Comparison of ENCODE assay signal across 17 cellular contexts in genomic region chr1:111192074-111192473, GRCh38. TPM values are rescaled to one million over a fixed set of nuclear protein-coding genes. Genes with fewer than 3 reads are reported as not detected.
DNase-seq lines count a peak whose midpoint lies in the region; ATAC-seq, FAIRE-seq and TF ChIP-seq lines count a peak whose summit lies in the region.
"Had no signal": no experiment of that assay in that cellular context is flagged by ENCODE, and none has a peak within 500 bp of the region (broad histone marks: within the 10 kb centered on the region; RNA-seq: fewer than 3 reads in every experiment).

No MANE protein-coding gene starts in this region.

- H3K9me3 Mint-ChIP-seq in natural killer cell = no peaks in the 10 kb centered on the region

- 99% methylated on average over 5 of the region's 5 CpGs for WGBS in GM12878 (ENCODE audit: insufficient coverage, insufficient replicate concordance, low lambda C conversion rate, missing lambda C conversion rate)

- peak overlapping the region in 5 of 11 experiments; percentile 61 to 85 (median 83); a peak in 8 of 22 replicates for H3K27ac ChIP-seq in BLaER1 treated with 17β-estradiol and CSF1 and Interleukin-3, amounts not matched to agents 10 nM and 100 nM
- peak overlapping the region; percentile 92 for H3K27ac ChIP-seq in GM12878 (ENCODE audit: control insufficient read depth, insufficient read depth)
- H3K27ac ChIP-seq: C4-2B, KMS-11 had no signal

- H3K36me3 ChIP-seq in BLaER1 treated with 17β-estradiol and CSF1 and Interleukin-3, amounts not matched to agents 10 nM and 100 nM = peaks cover 35 to 94% (median 66%) of the 10 kb centered on the region in 11 experiments
- H3K36me3 ChIP-seq in H7 (replicated peaks; ENCODE audit: control insufficient read depth, insufficient read depth, low read length) (peaks cover 3% of the 10 kb centered on the region; the same call in 1 of the 2 replicates), GM12878 (ENCODE audit: control insufficient read depth in 2 of 2, insufficient read depth in 2 of 2, low read length in 1 of 2) (peaks cover 25 to 59% of the 10 kb centered on the region in 2 experiments), mucosa of descending colon (ENCODE audit: low read depth) (peaks cover 5% of the 10 kb centered on the region)

- TF ChIP-seq CTCF in GM12878 (IDR thresholded peaks at IDR 0.05 in 2 of 3, conservative IDR thresholded peaks at IDR 0.05 in 1 of 3; ENCODE audit: control insufficient read depth in 2 of 3, extremely low read depth in 1 of 3, insufficient read depth in 1 of 3, low read depth in 3 of 3, low read length in 3 of 3) (no peak), natural killer cell (IDR thresholded peaks at IDR 0.05) (no peak), mucosa of descending colon (IDR thresholded peaks at IDR 0.05) (no peak)

- H3K9ac ChIP-seq in BLaER1 treated with 17β-estradiol and CSF1 and Interleukin-3, amounts not matched to agents 10 nM and 100 nM = peak overlapping the region in 3 of 11 experiments; percentile 68 to 93 (median 72); a peak in 4 of 22 replicates
- H3K9ac ChIP-seq in GM12878 (ENCODE audit: control insufficient read depth, insufficient read depth, low read length) = peak overlapping the region; percentile 46
- H3K9ac ChIP-seq: KMS-11 had no signal

- no peaks in the 10 kb centered on the region for H3K27me3 Mint-ChIP-seq in natural killer cell (ENCODE audit: low read depth in 2 of 2)

- in situ Hi-C loops in GM12878 (cut with MboI) = no loop called here

- SMC1A ChIA-PET in GM12878 (lab: Charles Lee; ENCODE audit: uncharacterized antibody, unreplicated experiment) = interaction anchor here (0.8 to 8.3 kb wide), 23 partner anchors 7 to 209 kb away, joined by 3 to 105 read pairs (median 5); partner anchors contain the start of gene DENND2D

- H3K4me3 Mint-ChIP-seq in natural killer cell = peak overlapping the region; percentile 55

- CTCF ChIA-PET in GM12878 (lab: Yijun Ruan, JAX) = interaction anchor here (0.8 to 14.9 kb wide), 9 partner anchors 9 to 563 kb away, joined by 3 to 239 read pairs (median 4); no protein-coding TSS in a partner anchor

- peak overlapping the region; percentile 91 to 95 for H3K27ac Mint-ChIP-seq in natural killer cell

- H3K4me3 ChIP-seq in BLaER1 treated with 17β-estradiol and CSF1 and Interleukin-3, amounts not matched to agents 10 nM and 100 nM = peak overlapping the region in 1 of 10 experiments; percentile 14; a peak in 1 of 20 replicates
- H3K4me3 ChIP-seq in H7 (ENCODE audit: insufficient read depth, low read depth, low read length) (no peak overlapping the region), GM12878 (0 out of 2 replicates have a peak overlapping the region, but pooled peaks have one; percentile 50), mucosa of descending colon (no peak overlapping the region)
- H3K4me3 ChIP-seq: body of pancreas had no signal

- intact Hi-C loops in GM12878 (cut with micrococcal nuclease; ENCODE audit: unreplicated experiment) (loop anchor here (5.0 kb wide), 1 partner anchor 45 kb away; no protein-coding TSS in a partner anchor), natural killer cell (cut with micrococcal nuclease) (loop anchor here (5.0 kb wide), 1 partner anchor 35 kb away; the partner anchor contains the start of gene CHI3L2), mucosa of descending colon (cut with DNase I, micrococcal nuclease) (no loop called here)

- no peaks in the 10 kb centered on the region for H3K27me3 ChIP-seq in BLaER1 treated with 17β-estradiol and CSF1 and Interleukin-3, amounts not matched to agents 10 nM and 100 nM
- H3K27me3 ChIP-seq in H7 (ENCODE audit: control insufficient read depth, insufficient read depth, low read length) (no peaks in the 10 kb centered on the region; the same call in 1 of the 2 replicates), GM12878 (replicated peaks in 1 of 2; ENCODE audit: control insufficient read depth in 2 of 2, insufficient read depth in 2 of 2, low read length in 1 of 2) (no peaks in the 10 kb centered on the region)
- H3K27me3 ChIP-seq: body of pancreas had no signal

- no TSS peak for BruUV-seq in GM12878 (replicated peaks; lab: Mats Ljungman, UMichigan)

- peaks cover 0 to 8% (median 0%) of the 10 kb centered on the region in 11 experiments; a peak in 1 of 22 replicates for H3K9me3 ChIP-seq in BLaER1 treated with 17β-estradiol and CSF1 and Interleukin-3, amounts not matched to agents 10 nM and 100 nM (replicated peaks in 1 of 11)
- H3K9me3 ChIP-seq in GM12878 (replicated peaks; ENCODE audit: control insufficient read depth, insufficient read depth, low read length) (no peaks in the 10 kb centered on the region), mucosa of descending colon (no peaks in the 10 kb centered on the region)
- H3K9me3 ChIP-seq: body of pancreas had no signal

- FAIRE-seq in GM12878 (lab: Jason Lieb, UNC) = no peak
- FAIRE-seq: H1 had no signal

- peaks cover 0 to 30% (median 0%) of the 10 kb centered on the region in 11 experiments; a peak in 2 of 22 replicates for H4K20me1 ChIP-seq in BLaER1 treated with 17β-estradiol and CSF1 and Interleukin-3, amounts not matched to agents 10 nM and 100 nM
- no peaks in the 10 kb centered on the region for H4K20me1 ChIP-seq in GM12878 (ENCODE audit: control insufficient read depth, insufficient read depth)

- H3K4me1 ChIP-seq in BLaER1 treated with 17β-estradiol and CSF1 and Interleukin-3, amounts not matched to agents 10 nM and 100 nM = peaks cover 9 to 97% (median 21%) of the 10 kb centered on the region in 10 experiments
- H3K4me1 ChIP-seq in GM12878 (ENCODE audit: control insufficient read depth, insufficient read depth, low read length) (peaks cover 35% of the 10 kb centered on the region), mucosa of descending colon (ENCODE audit: low read depth) (peaks cover 38% of the 10 kb centered on the region)

- H3K36me3 Mint-ChIP-seq in natural killer cell = peaks cover 47% of the 10 kb centered on the region

- RAD21 ChIA-PET in GM12878 (lab: Charles Lee; ENCODE audit: unreplicated experiment) = interaction anchor here (1.1 to 15.0 kb wide), 7 partner anchors 9 to 162 kb away, joined by 3 to 542 read pairs (median 5); no protein-coding TSS in a partner anchor

- no peak for TF ChIP-seq EP300 in GM12878 (IDR thresholded peaks at IDR 0.05; ENCODE audit: borderline replicate concordance in 1 of 2, control insufficient read depth in 1 of 2, low read depth in 2 of 2, low read length in 2 of 2)

- H3K4me1 Mint-ChIP-seq in natural killer cell = peaks cover 97 to 100% of the 10 kb centered on the region in 2 donors

- POLR2A ChIA-PET in GM12878 (lab: Charles Lee) = interaction anchor here (0.6 to 12.8 kb wide), 8 partner anchors 13 to 66 kb away, joined by 3 to 371 read pairs (median 3); no protein-coding TSS in a partner anchor

- H3K79me2 ChIP-seq in GM12878 (ENCODE audit: control insufficient read depth, insufficient read depth, low read length) = peaks cover 53% of the 10 kb centered on the region

- peak; percentile 79 for TF ChIP-seq POLR2A in GM12878 (IDR thresholded peaks at IDR 0.05; ENCODE audit: low read depth, low read length)

- DNase-seq in H7 (peak; percentile 5), GM12878 (ENCODE audit: low read depth, low spot score) (no peak), natural killer cell (no peak), Ammon's horn (ENCODE audit: low spot score) (no peak), mucosa of descending colon (no peak), H4 (ENCODE audit: low spot score) (no peak)
- DNase-seq: body of pancreas; hippocampal formation; midbrain; NCI-H1930; NK-92 treated with Interleukin-12 subunit alpha and Interleukin-12 subunit beta, amount 100 ng/mL, for 24 hours; right cardiac atrium had no signal

- no peak overlapping the region for H2AFZ ChIP-seq in GM12878 (ENCODE audit: control insufficient read depth, low read depth, low read length)

- peak; percentile 1 for ATAC-seq in GM12878
- no peak for ATAC-seq in natural killer cell
- ATAC-seq in mucosa of descending colon = no peak
- no peak for ATAC-seq in HG03159 (IDR thresholded peaks at IDR 0.05; ENCODE audit: unreplicated experiment)
- ATAC-seq: body of pancreas, right cardiac atrium had no signal

- no peak for TF ChIP-seq RAD21 in GM12878 (IDR thresholded peaks at IDR 0.05; ENCODE audit: insufficient read depth, low read depth, low read length)

- H3K4me2 ChIP-seq in BLaER1 treated with 17β-estradiol and CSF1 and Interleukin-3, amounts not matched to agents 10 nM and 100 nM = peak overlapping the region in 7 of 11 experiments; percentile 53 to 99 (median 85); a peak in 11 of 22 replicates
- peak overlapping the region; percentile 61 for H3K4me2 ChIP-seq in GM12878 (ENCODE audit: control insufficient read depth, insufficient read depth)
- H3K4me2 ChIP-seq: KMS-11 had no signal

RNA-seq across cellular contexts. Expression of gene DENND2D, which starts 8.4 kb away (rescaled TPM):
- total RNA-seq in H7 (2014; rRNA removed; shearing (Covaris generic)) = not detected in 2 replicates
- total RNA-seq in GM12878 (2013; cell fraction: nucleolus; rRNA removed) = 483 and 497 TPM in 2 replicates
- total RNA-seq in GM12878 (2014; rRNA removed) = 164 and 170 TPM in 2 replicates
- total RNA-seq in GM12878 (2014; rRNA removed; fragmentation: Illumina TruSeq; extraction: Trizol) = 187 and 196 TPM in 2 replicates
- total RNA-seq in GM12878 (2021) = 164 and 166 TPM in 2 replicates
- 73.7 TPM for polyA plus RNA-seq in GM12878 (2011; ENCODE audit: low read depth)
- polyA plus RNA-seq in GM12878 (2011; rRNA removed) = 299 and 375 TPM in 2 replicates
- polyA plus RNA-seq in GM12878 (2011; cell fraction: cytosol; rRNA removed) = 278 and 313 TPM in 2 replicates
- 458 and 613 TPM in 2 replicates for polyA plus RNA-seq in GM12878 (2011; cell fraction: nucleus; rRNA removed)
- polyA plus RNA-seq in GM12878 (2012) = 75.3 and 147 TPM in 2 replicates
- polyA plus RNA-seq in GM12878 (2014; fragmentation: Illumina TruSeq; extraction: Trizol) = 193 and 221 TPM in 2 replicates
- polyA plus RNA-seq in GM12878 (2014; fragmentation: Nextera tagmentation; extraction: Ambion mirVana) = 100 to 1,000 TPM; 149 to 200 TPM
- polyA plus RNA-seq in GM12878 (2014; rRNA removed) = 149 and 157 TPM in 2 replicates
- 100 to 1,000 TPM; 162 to 179 TPM for polyA plus RNA-seq in GM12878 (2016; fragmentation: Nextera tagmentation; extraction: Ambion mirVana)
- 404 and 526 TPM in 2 replicates for polyA minus RNA-seq in GM12878 (2011; rRNA and poly(A)+ RNA removed)
- polyA minus RNA-seq in GM12878 (2011; cell fraction: cytosol; rRNA and poly(A)+ RNA removed) = 128 and 168 TPM in 2 replicates
- 708 and 882 TPM in 2 replicates for polyA minus RNA-seq in GM12878 (2011; cell fraction: nucleus; rRNA and poly(A)+ RNA removed)
- 100 to 1,000 TPM; 203 to 297 (median 203) TPM for total RNA-seq in natural killer cell
- total RNA-seq in mucosa of descending colon = 10 to 100 TPM; 42.2 to 65.4 (median 63.3) TPM
- 1.5 and 3.0 TPM in 2 replicates for total RNA-seq in H4 (2014; rRNA removed; shearing (Covaris generic))

RNA-seq across cellular contexts. Expression of gene CHI3L2, which starts 35.4 kb away (rescaled TPM):
- total RNA-seq in H7 (2014; rRNA removed; shearing (Covaris generic)) = not detected in 2 replicates
- 87.3 and 102 TPM in 2 replicates for total RNA-seq in GM12878 (2013; cell fraction: nucleolus; rRNA removed)
- 92.1 and 115 TPM in 2 replicates for total RNA-seq in GM12878 (2014; rRNA removed)
- 88.8 and 105 TPM in 2 replicates for total RNA-seq in GM12878 (2014; rRNA removed; fragmentation: Illumina TruSeq; extraction: Trizol)
- 72.1 and 95.0 TPM in 2 replicates for total RNA-seq in GM12878 (2021)
- 120 TPM for polyA plus RNA-seq in GM12878 (2011; ENCODE audit: low read depth)
- 508 and 715 TPM in 2 replicates for polyA plus RNA-seq in GM12878 (2011; rRNA removed)
- polyA plus RNA-seq in GM12878 (2011; cell fraction: cytosol; rRNA removed) = 197 and 261 TPM in 2 replicates
- 117 and 171 TPM in 2 replicates for polyA plus RNA-seq in GM12878 (2011; cell fraction: nucleus; rRNA removed)
- polyA plus RNA-seq in GM12878 (2012) = 69.1 and 111 TPM in 2 replicates
- polyA plus RNA-seq in GM12878 (2014; fragmentation: Illumina TruSeq; extraction: Trizol) = 124 and 170 TPM in 2 replicates
- 100 to 1,000 TPM; 151 to 216 TPM for polyA plus RNA-seq in GM12878 (2014; fragmentation: Nextera tagmentation; extraction: Ambion mirVana)
- polyA plus RNA-seq in GM12878 (2014; rRNA removed) = 73.5 and 105 TPM in 2 replicates
- polyA plus RNA-seq in GM12878 (2016; fragmentation: Nextera tagmentation; extraction: Ambion mirVana) = 10 to 100 TPM; 37.1 to 39.3 TPM
- polyA minus RNA-seq in GM12878 (2011; rRNA and poly(A)+ RNA removed) = 176 and 187 TPM in 2 replicates
- 36.6 and 47.4 TPM in 2 replicates for polyA minus RNA-seq in GM12878 (2011; cell fraction: cytosol; rRNA and poly(A)+ RNA removed)
- 123 and 150 TPM in 2 replicates for polyA minus RNA-seq in GM12878 (2011; cell fraction: nucleus; rRNA and poly(A)+ RNA removed)
- 10 to 100 TPM; 13.5 to 21.1 (median 17.0) TPM for total RNA-seq in natural killer cell
- total RNA-seq in mucosa of descending colon = 1 to 10 TPM in 2 of 3 donors, under 1 TPM in 1; 0.76 to 3.3 (median 1.1) TPM
- total RNA-seq in H4 (2014; rRNA removed; shearing (Covaris generic)) = not detected in 2 replicates
- total RNA-seq: body of pancreas, H1 had no signal
- polyA plus RNA-seq: H1 had no signal

RNA-seq across cellular contexts. Expression of gene CEPT1, which starts 52.1 kb away (rescaled TPM):
- total RNA-seq in H7 (2014; rRNA removed; shearing (Covaris generic)) = 20.1 and 20.5 TPM in 2 replicates
- 342 and 348 TPM in 2 replicates for total RNA-seq in GM12878 (2013; cell fraction: nucleolus; rRNA removed)
- 56.0 and 70.0 TPM in 2 replicates for total RNA-seq in GM12878 (2014; rRNA removed)
- 67.5 and 68.8 TPM in 2 replicates for total RNA-seq in GM12878 (2014; rRNA removed; fragmentation: Illumina TruSeq; extraction: Trizol)
- total RNA-seq in GM12878 (2021) = 51.8 and 53.6 TPM in 2 replicates
- polyA plus RNA-seq in GM12878 (2011; ENCODE audit: low read depth) = 23.6 TPM
- 77.9 and 125 TPM in 2 replicates for polyA plus RNA-seq in GM12878 (2011; rRNA removed)
- polyA plus RNA-seq in GM12878 (2011; cell fraction: cytosol; rRNA removed) = 25.7 and 33.4 TPM in 2 replicates
- 40.1 and 49.8 TPM in 2 replicates for polyA plus RNA-seq in GM12878 (2011; cell fraction: nucleus; rRNA removed)
- 31.1 and 54.5 TPM in 2 replicates for polyA plus RNA-seq in GM12878 (2012)
- 60.1 and 83.5 TPM in 2 replicates for polyA plus RNA-seq in GM12878 (2014; fragmentation: Illumina TruSeq; extraction: Trizol)
- polyA plus RNA-seq in GM12878 (2014; fragmentation: Nextera tagmentation; extraction: Ambion mirVana) = 10 to 100 TPM; 29.4 to 55.5 TPM
- polyA plus RNA-seq in GM12878 (2014; rRNA removed) = 42.4 and 52.7 TPM in 2 replicates
- polyA plus RNA-seq in GM12878 (2016; fragmentation: Nextera tagmentation; extraction: Ambion mirVana) = 10 to 100 TPM; 53.1 to 54.1 TPM
- polyA minus RNA-seq in GM12878 (2011; rRNA and poly(A)+ RNA removed) = 71.9 and 97.9 TPM in 2 replicates
- polyA minus RNA-seq in GM12878 (2011; cell fraction: cytosol; rRNA and poly(A)+ RNA removed) = 19.6 and 21.8 TPM in 2 replicates
- 43.4 and 48.7 TPM in 2 replicates for polyA minus RNA-seq in GM12878 (2011; cell fraction: nucleus; rRNA and poly(A)+ RNA removed)
- 10 to 100 TPM; 35.4 to 49.5 (median 40.9) TPM for total RNA-seq in natural killer cell
- total RNA-seq in mucosa of descending colon = 10 to 100 TPM; 29.4 to 35.9 (median 31.0) TPM
- 43.6 and 47.4 TPM in 2 replicates for total RNA-seq in H4 (2014; rRNA removed; shearing (Covaris generic))

RNA-seq across cellular contexts. Expression of gene DRAM2, which starts 52.2 kb away (rescaled TPM):
- 119 and 149 TPM in 2 replicates for total RNA-seq in H7 (2014; rRNA removed; shearing (Covaris generic))
- total RNA-seq in GM12878 (2013; cell fraction: nucleolus; rRNA removed) = 151 and 152 TPM in 2 replicates
- total RNA-seq in GM12878 (2014; rRNA removed) = 76.0 and 80.9 TPM in 2 replicates
- 56.6 and 60.3 TPM in 2 replicates for total RNA-seq in GM12878 (2014; rRNA removed; fragmentation: Illumina TruSeq; extraction: Trizol)
- 39.1 and 45.3 TPM in 2 replicates for total RNA-seq in GM12878 (2021)
- polyA plus RNA-seq in GM12878 (2011; ENCODE audit: low read depth) = 76.4 TPM
- 229 and 281 TPM in 2 replicates for polyA plus RNA-seq in GM12878 (2011; rRNA removed)
- 79.5 and 115 TPM in 2 replicates for polyA plus RNA-seq in GM12878 (2011; cell fraction: cytosol; rRNA removed)
- 93.3 and 138 TPM in 2 replicates for polyA plus RNA-seq in GM12878 (2011; cell fraction: nucleus; rRNA removed)
- polyA plus RNA-seq in GM12878 (2012) = 82.7 and 135 TPM in 2 replicates
- 82.8 and 106 TPM in 2 replicates for polyA plus RNA-seq in GM12878 (2014; fragmentation: Illumina TruSeq; extraction: Trizol)
- 100 to 1,000 TPM in 1 of 2 experiments, 10 to 100 TPM in 1; 88.3 to 146 TPM for polyA plus RNA-seq in GM12878 (2014; fragmentation: Nextera tagmentation; extraction: Ambion mirVana)
- polyA plus RNA-seq in GM12878 (2014; rRNA removed) = 64.1 and 88.0 TPM in 2 replicates
- polyA plus RNA-seq in GM12878 (2016; fragmentation: Nextera tagmentation; extraction: Ambion mirVana) = 10 to 100 TPM; 57.7 to 58.4 TPM
- 81.4 and 133 TPM in 2 replicates for polyA minus RNA-seq in GM12878 (2011; rRNA and poly(A)+ RNA removed)
- polyA minus RNA-seq in GM12878 (2011; cell fraction: cytosol; rRNA and poly(A)+ RNA removed) = 14.7 and 17.9 TPM in 2 replicates
- 27.7 and 29.8 TPM in 2 replicates for polyA minus RNA-seq in GM12878 (2011; cell fraction: nucleus; rRNA and poly(A)+ RNA removed)
- 10 to 100 TPM; 35.8 to 40.8 (median 36.4) TPM for total RNA-seq in natural killer cell
- total RNA-seq in mucosa of descending colon = 10 to 100 TPM; 44.2 to 52.3 (median 48.5) TPM
- 34.0 and 36.1 TPM in 2 replicates for total RNA-seq in H4 (2014; rRNA removed; shearing (Covaris generic))

Comparison
In these comparisons a context has a peak if more than half of its experiments do, and no peak if none do; other contexts are left out.
1. RNA of gene DENND2D, which starts 8.4 kb away (total RNA-seq): 203 to 297 TPM in natural killer cell, 164 to 497 TPM in GM12878 and 42.2 to 65.4 TPM in mucosa of descending colon; 1.5 to 3.0 TPM in H4 and not detected in H7; every median in the first group is over 10 times any median in the second.
2. intact Hi-C loops: an anchor here in GM12878 (5.0 kb wide) and natural killer cell (5.0 kb wide); none called in mucosa of descending colon.